Comparison of ENCODE assay signal across 8 cellular contexts in the genomic region with DNA sequence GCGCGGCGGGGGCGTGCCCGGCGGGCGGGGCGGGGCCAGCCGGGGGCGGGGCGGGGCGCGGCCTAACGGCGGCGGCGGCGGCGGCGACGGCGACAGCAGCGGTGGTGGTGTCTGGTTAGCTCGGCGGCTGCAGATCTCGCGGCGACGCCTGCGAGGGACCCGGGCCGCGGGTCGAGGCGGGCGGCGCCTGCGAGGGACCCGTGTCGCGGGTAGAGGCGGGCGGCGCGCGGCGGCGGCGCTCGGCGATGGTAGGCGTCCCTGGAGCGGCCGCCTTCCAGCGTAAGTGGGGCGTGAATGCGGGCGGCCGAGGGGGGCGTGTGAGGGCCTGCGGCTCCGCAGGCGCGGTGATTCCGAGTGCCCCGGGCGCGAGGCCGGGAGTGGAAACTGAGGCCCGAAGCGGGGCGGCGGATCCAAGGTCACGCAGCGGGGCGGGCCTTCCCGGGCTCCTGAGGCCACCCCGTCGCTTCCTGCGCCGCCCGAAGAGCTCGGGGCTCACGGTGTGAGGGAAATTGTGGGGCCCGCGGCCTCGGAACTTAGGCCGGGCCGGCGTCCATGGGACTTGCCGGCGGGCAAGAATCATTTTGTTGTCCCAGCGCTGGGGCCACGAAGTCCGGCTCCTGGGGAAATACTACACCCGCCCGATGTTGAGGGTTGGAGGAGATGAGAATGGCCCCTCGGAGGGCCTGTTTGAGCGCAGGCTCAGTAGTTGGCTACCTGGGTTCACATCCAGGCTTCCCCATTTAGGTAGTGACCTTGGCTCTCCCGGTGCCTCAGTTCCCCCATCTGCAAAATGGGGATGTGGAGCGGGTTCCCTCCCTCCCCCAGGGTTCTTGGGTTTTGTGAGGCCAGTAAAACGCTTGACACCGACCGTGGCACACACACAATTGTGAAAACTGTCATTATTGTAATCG. TPM values are rescaled to one million over a fixed set of nuclear protein-coding genes. Genes with fewer than 3 reads are reported as not detected.
DNase-seq lines count a peak whose midpoint lies in the region; ATAC-seq and TF ChIP-seq lines count a peak whose summit lies in the region.

A gene (plus strand): TSS at position 74 of the 911 bp plus-strand sequence. CDS start 172 bp downstream, at position 246.

- H3K4me1 Mint-ChIP-seq in activated T-cell treated with anti-CD3 and anti-CD28 coated beads, Interleukin-2, amount 50 U/mL, for 72 hours (ENCODE audit: low read depth) = peaks cover 14% of the 10 kb centered on the region

- H3K4me1 ChIP-seq in gastroesophageal sphincter (peaks cover 0 to 40% (median 4%) of the 10 kb centered on the region in 3 donors), osteoblast (ENCODE audit: insufficient read depth, low read length) (peaks cover 6% of the 10 kb centered on the region)

- H3K27me3 ChIP-seq in gastroesophageal sphincter (no peaks in the 10 kb centered on the region), osteoblast (ENCODE audit: insufficient read depth, low read length) (no peaks in the 10 kb centered on the region)

- H3K36me3 ChIP-seq in gastroesophageal sphincter = no peaks in the 10 kb centered on the region
- H3K36me3 ChIP-seq in osteoblast (ENCODE audit: insufficient read depth, low read length) = no peaks in the 10 kb centered on the region

- TF ChIP-seq CTCF in gastroesophageal sphincter (IDR thresholded peaks at IDR 0.05) = peak in 1 of 4 experiments; percentile 23
- TF ChIP-seq CTCF in osteoblast (IDR thresholded peaks at IDR 0.05; ENCODE audit: extremely low read depth, low read depth, low read length) = no peak

- H3K36me3 Mint-ChIP-seq in activated T-cell treated with anti-CD3 and anti-CD28 coated beads, Interleukin-2, amount 50 U/mL, for 72 hours (ENCODE audit: insufficient read depth in 2 of 2) = no peaks in the 10 kb centered on the region

- H3K9me3 ChIP-seq in gastroesophageal sphincter (no peaks in the 10 kb centered on the region), osteoblast (ENCODE audit: low read depth, low read length) (no peaks in the 10 kb centered on the region)

- peak within 1 kb of the TSS; percentile 92 for H3K4me2 ChIP-seq in osteoblast (ENCODE audit: insufficient read depth, low read length)

- H3K9me3 Mint-ChIP-seq in activated T-cell treated with anti-CD3 and anti-CD28 coated beads, Interleukin-2, amount 50 U/mL, for 72 hours = no peaks in the 10 kb centered on the region

- peak in 1 of 2 donors; percentile 12 for TF ChIP-seq POLR2A in gastroesophageal sphincter (IDR thresholded peaks at IDR 0.05)

- peak within 1 kb of the TSS; percentile 55 to 93 for H3K4me3 ChIP-seq in gastroesophageal sphincter
- H3K4me3 ChIP-seq in osteoblast (ENCODE audit: insufficient read depth, low read length) = peak within 1 kb of the TSS; percentile 88

- 2% methylated on average over 6 to 8 of the region's 105 CpGs for WGBS in gastroesophageal sphincter (ENCODE audit: low coverage in 1 of 2), 2 donors

- H3K4me3 Mint-ChIP-seq in activated T-cell treated with anti-CD3 and anti-CD28 coated beads, Interleukin-2, amount 50 U/mL, for 72 hours = peak within 1 kb of the TSS; percentile 78 to 86

- no peaks in the 10 kb centered on the region for H3K27me3 Mint-ChIP-seq in activated T-cell treated with anti-CD3 and anti-CD28 coated beads, Interleukin-2, amount 50 U/mL, for 72 hours (ENCODE audit: low read depth)

- H2AFZ ChIP-seq in osteoblast (ENCODE audit: low read length) = peak within 1 kb of the TSS; percentile 98

- H3K27ac ChIP-seq in gastroesophageal sphincter (peak within 1 kb of the TSS; percentile 85 to 97 (median 96)), osteoblast (ENCODE audit: low read depth, low read length) (peak within 1 kb of the TSS; percentile 97)

- DNase-seq in GM03348 (ENCODE audit: low spot score) = peak; percentile 86
- DNase-seq in HS-5 (ENCODE audit: low read depth) = peak; percentile 18
- no peak for DNase-seq in activated T-cell treated with anti-CD3 and anti-CD28 coated beads, Interleukin-2, amount 50 U/mL, for 72 hours
- DNase-seq in osteoblast (ENCODE audit: insufficient read length, low spot score, missing footprints) = peak; percentile 94
- DNase-seq in CD1c-positive myeloid dendritic cell (ENCODE audit: extremely low spot score) = no peak
- no peak for DNase-seq in NAMALWA (ENCODE audit: low spot score)

- peak within 1 kb of the TSS; percentile 5 for H3K27ac Mint-ChIP-seq in activated T-cell treated with anti-CD3 and anti-CD28 coated beads, Interleukin-2, amount 50 U/mL, for 72 hours

- peaks cover 37% of the 10 kb centered on the region for H3K79me2 ChIP-seq in osteoblast (ENCODE audit: insufficient read depth, low read length)

- H4K20me1 ChIP-seq in osteoblast (ENCODE audit: insufficient read depth, low read length) = peaks cover 7% of the 10 kb centered on the region

- peak; percentile 46 for ATAC-seq in GM21381 (IDR thresholded peaks at IDR 0.05; ENCODE audit: unreplicated experiment)
- peak; percentile 67 to 70 for ATAC-seq in activated T-cell treated with anti-CD3 and anti-CD28 coated beads, Interleukin-2, amount 50 U/mL, for 72 hours (replicated peaks in 1 of 2)
- ATAC-seq in gastroesophageal sphincter = peak; percentile 80

- TF ChIP-seq EP300 in gastroesophageal sphincter (IDR thresholded peaks at IDR 0.05) = no peak

RNA-seq across cellular contexts. Expression of the gene that starts here (rescaled TPM):
- total RNA-seq in activated T-cell treated with anti-CD3 and anti-CD28 coated beads, Interleukin-2, amount 50 U/mL, for 72 hours = 10 to 100 TPM; 14.4 to 15.7 TPM
- total RNA-seq in gastroesophageal sphincter (10 to 100 TPM; 11.1 to 17.4 (median 14.2) TPM), osteoblast (10.3 and 11.2 TPM in 2 replicates)

Comparison
In these comparisons a context has a peak if more than half of its experiments do, and no peak if none do; other contexts are left out.
1. DNase-seq: peak in GM03348 (single experiment), HS-5 (single experiment) and osteoblast (single experiment); none in activated T-cell treated with anti-CD3 and anti-CD28 coated beads, Interleukin-2, amount 50 U/mL, for 72 hours (0 of 2), CD1c-positive myeloid dendritic cell (single experiment) and NAMALWA (single experiment).
2. Peak in every context shown above with its lines, with median percentiles within 50 percentile points of each other: ATAC-seq.